ENCODE assay signal across 13 cellular contexts in the genomic region with DNA sequence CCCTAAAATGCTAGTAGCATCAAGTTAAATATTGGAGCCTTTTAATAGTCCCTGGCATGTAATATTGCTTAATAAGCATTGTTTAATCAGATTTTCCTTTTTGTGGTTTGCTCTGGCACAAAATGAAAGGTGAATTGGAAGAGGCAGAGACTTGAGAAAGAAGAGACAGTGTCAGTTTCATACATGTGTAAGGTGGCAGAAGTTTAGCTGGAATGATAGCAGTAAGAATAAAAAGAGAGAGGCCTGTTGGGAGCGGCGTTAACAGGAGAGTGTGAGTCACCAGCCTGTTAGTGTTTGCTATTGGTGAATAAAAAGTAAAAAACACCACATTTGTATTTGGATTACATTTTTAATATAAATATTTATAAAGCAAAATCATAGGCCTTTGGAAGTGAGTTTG.
DNase-seq lines count a peak whose midpoint lies in the region; ATAC-seq and TF ChIP-seq lines count a peak whose summit lies in the region.
"Had no signal": no experiment of that assay in that cellular context is flagged by ENCODE, and none has a peak within 500 bp of the region (broad histone marks: within the 10 kb centered on the region; RNA-seq: fewer than 3 reads in every experiment).

No MANE protein-coding gene starts in this region.

- no peaks in the 10 kb centered on the region for H3K36me3 ChIP-seq in CD4-positive, alpha-beta memory T cell (ENCODE audit: insufficient read depth, low read length)
- no peaks in the 10 kb centered on the region for H3K36me3 ChIP-seq in brain microvascular endothelial cell (replicated peaks)
- H3K36me3 ChIP-seq in mesenchymal stem cell (ENCODE audit: control insufficient read depth in 1 of 2, insufficient read depth in 2 of 2, low read depth in 1 of 2, low read length in 2 of 2) = peaks cover 0 to 4% of the 10 kb centered on the region in 2 experiments

- H2BK120ac ChIP-seq in mesenchymal stem cell (ENCODE audit: low read depth, low read length) = no peak overlapping the region

- DNase-seq in CD4-positive, alpha-beta memory T cell = peak in 1 of 5 donors; percentile 39
- DNase-seq in LHCN-M2 (ENCODE audit: low read depth) (peak; percentile 42), brain microvascular endothelial cell (peak; percentile 29), mesenchymal stem cell (peak; percentile 45), occipital lobe (lab: John Stamatoyannopoulos, UW) (no peak)
- DNase-seq: GDM1, Kasumi-1, mesendoderm had no signal

- H3K9me3 Mint-ChIP-seq in CD4-positive, alpha-beta memory T cell = no peaks in the 10 kb centered on the region

- H3K4me1 Mint-ChIP-seq in CD4-positive, alpha-beta memory T cell = peaks cover 29 to 45% (median 43%) of the 10 kb centered on the region in 4 donors

- H3K4me1 ChIP-seq in CD4-positive, alpha-beta memory T cell (ENCODE audit: insufficient read depth, low read length) = peaks cover 24% of the 10 kb centered on the region
- no peaks in the 10 kb centered on the region for H3K4me1 ChIP-seq in mesenchymal stem cell (ENCODE audit: control insufficient read depth, insufficient read depth, low read depth, low read length)

- H3K23ac ChIP-seq in mesenchymal stem cell (ENCODE audit: low read length in 2 of 2) = no peak overlapping the region

- H2AFZ ChIP-seq in mesenchymal stem cell (ENCODE audit: low read depth, low read length) = no peak overlapping the region

- no peak overlapping the region for H4K91ac ChIP-seq in mesenchymal stem cell (ENCODE audit: low read length)

- peaks cover 5% of the 10 kb centered on the region for H3K79me1 ChIP-seq in mesenchymal stem cell (replicated peaks; ENCODE audit: low read length, poor library complexity, severe bottlenecking)

- intact Hi-C loops in CD4-positive, alpha-beta memory T cell (cut with micrococcal nuclease) = no loop called here

- H3K14ac ChIP-seq in mesenchymal stem cell (ENCODE audit: low read length in 2 of 2) = no peak overlapping the region

- in situ Hi-C loops in brain microvascular endothelial cell (cut with HindIII; ENCODE audit: low pct_ligation_motif_present, low sequenced_read_pairs) = no loop called here

- H3K36me3 Mint-ChIP-seq in CD4-positive, alpha-beta memory T cell = peaks cover 15 to 30% of the 10 kb centered on the region in 2 donors

- no peaks in the 10 kb centered on the region for H3K27me3 Mint-ChIP-seq in CD4-positive, alpha-beta memory T cell

- H3K18ac ChIP-seq in mesenchymal stem cell (ENCODE audit: low read depth in 1 of 2, low read length in 2 of 2) = no peak overlapping the region

- CTCF ChIA-PET in CD4-positive, alpha-beta memory T cell (lab: Charles Lee; ENCODE audit: partially characterized antibody) = no interaction called here

- no peak overlapping the region for H2BK12ac ChIP-seq in mesenchymal stem cell (ENCODE audit: low read length in 2 of 2)

- no peak overlapping the region for H4K8ac ChIP-seq in mesenchymal stem cell (ENCODE audit: low read length)

- H3K4ac ChIP-seq in mesenchymal stem cell (ENCODE audit: low read depth in 1 of 2, low read length in 2 of 2) = no peak overlapping the region

- WGBS in mesenchymal stem cell = no CpG with 5 or more reads among the region's 2 CpGs

- H3K9ac ChIP-seq in mesenchymal stem cell (ENCODE audit: low read length) = peak overlapping the region; percentile 80

- no peaks in the 10 kb centered on the region for H3K9me3 ChIP-seq in CD4-positive, alpha-beta memory T cell (ENCODE audit: control insufficient read depth in 1 of 2, low read length in 2 of 2)
- H3K9me3 ChIP-seq in mesenchymal stem cell (ENCODE audit: control insufficient read depth, low read length) = no peaks in the 10 kb centered on the region

- TF ChIP-seq CTCF in brain microvascular endothelial cell (IDR thresholded peaks at IDR 0.05; ENCODE audit: low read depth, low read length, missing control alignments) = no peak

- no peak overlapping the region for H3K4me2 ChIP-seq in mesenchymal stem cell (ENCODE audit: low read length, poor library complexity, severe bottlenecking)

- H2BK5ac ChIP-seq in mesenchymal stem cell (ENCODE audit: low read depth, low read length, poor library complexity, severe bottlenecking) = no peak overlapping the region

- peak overlapping the region in 6 of 7 donors; percentile 12 to 82 (median 27) for H3K27ac Mint-ChIP-seq in CD4-positive, alpha-beta memory T cell

- no peak for ATAC-seq in GM21381 (IDR thresholded peaks at IDR 0.05; ENCODE audit: unreplicated experiment)
- no peak for ATAC-seq in GM18907 (IDR thresholded peaks at IDR 0.05; ENCODE audit: unreplicated experiment)
- ATAC-seq in HG02678 (IDR thresholded peaks at IDR 0.05; ENCODE audit: unreplicated experiment) = no peak
- ATAC-seq: Panc1 had no signal

- peak overlapping the region in 5 of 8 donors; percentile 7 to 50 (median 21) for H3K4me3 Mint-ChIP-seq in CD4-positive, alpha-beta memory T cell

- no peak overlapping the region for H3K4me3 ChIP-seq in CD4-positive, alpha-beta memory T cell (ENCODE audit: low read length in 2 of 2)
- no peak overlapping the region for H3K4me3 ChIP-seq in brain microvascular endothelial cell (ENCODE audit: low read depth, low read length)
- H3K4me3 ChIP-seq in mesenchymal stem cell (ENCODE audit: insufficient read depth in 1 of 2, low read depth in 1 of 2, low read length in 2 of 2) = no peak overlapping the region
- H3K4me3 ChIP-seq: skin epidermis had no signal

- no peak overlapping the region for H2AK5ac ChIP-seq in mesenchymal stem cell (ENCODE audit: low read length, severe bottlenecking)

- H3K27me3 ChIP-seq in CD4-positive, alpha-beta memory T cell (ENCODE audit: insufficient read depth, low read length) = no peaks in the 10 kb centered on the region
- H3K27me3 ChIP-seq in brain microvascular endothelial cell (replicated peaks) = no peaks in the 10 kb centered on the region
- H3K27me3 ChIP-seq in mesenchymal stem cell (ENCODE audit: control insufficient read depth in 1 of 2, insufficient read depth in 1 of 2, low read length in 2 of 2) = no peaks in the 10 kb centered on the region

- H2BK15ac ChIP-seq in mesenchymal stem cell (ENCODE audit: low read depth, poor library complexity, severe bottlenecking) = no peak overlapping the region

- POLR2A ChIA-PET in CD4-positive, alpha-beta memory T cell (lab: Charles Lee; ENCODE audit: partially characterized antibody) = interaction anchor here (1.0 kb wide), 1 partner anchor 12 kb away, joined by 3 read pairs; no protein-coding TSS in a partner anchor

- H3K27ac ChIP-seq in CD4-positive, alpha-beta memory T cell (ENCODE audit: low read depth, low read length) = no peak overlapping the region
- H3K27ac ChIP-seq in brain microvascular endothelial cell (no peak overlapping the region), mesenchymal stem cell (ENCODE audit: low read length, poor library complexity, severe bottlenecking) (peak overlapping the region; percentile 21)
